Comparison of ENCODE assay signal across 1 cellular context in the genomic region with DNA sequence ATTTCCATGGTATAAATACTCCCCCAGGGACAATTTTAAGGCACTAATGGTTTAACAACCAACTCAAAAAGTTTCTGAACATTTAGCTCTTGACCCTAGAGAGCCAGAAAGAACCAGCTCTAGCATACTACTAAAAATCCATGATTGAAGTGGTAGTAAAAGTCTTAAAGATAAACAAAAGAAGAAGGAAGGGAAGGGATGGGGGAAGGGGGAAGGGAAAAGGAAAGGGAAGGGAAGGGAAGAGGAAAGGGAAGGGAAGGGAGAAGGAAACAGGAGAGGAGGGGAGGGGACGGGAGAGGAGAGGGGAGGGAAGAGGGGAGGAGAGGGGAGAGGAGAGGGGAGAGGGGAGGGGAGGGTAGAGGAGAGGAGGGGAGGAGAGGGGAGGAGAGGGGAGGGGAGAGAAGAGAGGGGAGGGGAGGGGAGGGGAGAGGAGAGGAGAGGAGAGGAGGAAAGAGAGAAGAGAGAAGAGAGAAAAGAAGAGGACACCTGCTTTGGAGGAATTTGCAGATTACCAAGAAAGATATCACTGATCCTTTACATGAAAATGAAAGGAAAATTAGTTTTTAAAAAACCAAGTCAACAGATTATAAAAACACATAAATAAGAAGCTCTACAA.
TF ChIP-seq lines count a peak whose summit lies in the region.

No MANE protein-coding gene starts in this region.

TF ChIP-seq in K562, 482 proteins besides CTCF, POLR2A, EP300 and RAD21:
- TF ChIP-seq PCBP2 (IDR thresholded peaks at IDR 0.05; ENCODE audit: low read depth, low read length, poor library complexity, severe bottlenecking), result peak; percentile 66
- no peak for TF ChIP-seq GTF2E2 (tag; IDR thresholded peaks at IDR 0.05)
- no peak for TF ChIP-seq RBBP5 (IDR thresholded peaks at IDR 0.05; ENCODE audit: borderline replicate concordance, insufficient read depth, low read length, poor library complexity, severe bottlenecking)
- peak; percentile 47 for TF ChIP-seq HNRNPK (IDR thresholded peaks at IDR 0.05; ENCODE audit: low read depth, low read length, poor library complexity, severe bottlenecking)
